Comparison of ENCODE assay signal across 23 cellular contexts in genomic region chr9:114887963-114888362, GRCh38. TPM values are rescaled to one million over a fixed set of nuclear protein-coding genes. Genes with fewer than 3 reads are reported as not detected.
DNase-seq lines count a peak whose midpoint lies in the region; ATAC-seq, FAIRE-seq and TF ChIP-seq lines count a peak whose summit lies in the region.
"Had no signal": no experiment of that assay in that cellular context is flagged by ENCODE, and none has a peak within 500 bp of the region (broad histone marks: within the 10 kb centered on the region; RNA-seq: fewer than 3 reads in every experiment).

No MANE protein-coding gene starts in this region.

- peaks cover 39% of the 10 kb centered on the region for H3K4me1 ChIP-seq in HepG2 (ENCODE audit: insufficient read depth, low read length)
- H3K4me1 ChIP-seq: HAP-1 had no signal

- H3K27ac Mint-ChIP-seq in WTC11: no peak overlapping the region
- H3K27ac Mint-ChIP-seq in nephron: peak overlapping the region in 2 of 3 experiments; percentile 48 to 58
- H3K27ac Mint-ChIP-seq: HFFc6 had no signal

- H3K9me3 Mint-ChIP-seq in WTC11 (peaks cover 13% of the 10 kb centered on the region), nephron (peaks cover 19% of the 10 kb centered on the region)

- CTCF ChIA-PET in WTC11 (lab: Charles Lee) (interaction anchor here (0.8 to 3.0 kb wide), 3 partner anchors 19 to 26 kb away, joined by 4 to 9 read pairs (median 4); no protein-coding TSS in a partner anchor), HepG2 (lab: Yijun Ruan, JAX; ENCODE audit: low intra/inter-chr PET ratio, low total read pairs) (no interaction called here)

- no peaks in the 10 kb centered on the region for H3K36me3 ChIP-seq in HepG2 (replicated peaks in 1 of 2; ENCODE audit: control insufficient read depth in 1 of 2, insufficient read depth in 2 of 2, low read length in 2 of 2)
- H3K36me3 ChIP-seq: HAP-1 had no signal

- TF ChIP-seq POLR2A in HepG2 (IDR thresholded peaks at IDR 0.05; ENCODE audit: insufficient read depth in 1 of 2, low read depth in 2 of 2, low read length in 2 of 2): no peak

- DNase-seq in WTC11 (ENCODE audit: low spot score) (no peak), HepG2 (ENCODE audit: low spot score) (no peak)
- DNase-seq in activated CD4-positive, alpha-beta T cell treated with anti-CD3 and anti-CD28 coated beads, Interleukin-2, amount 50 U/mL, for 48 hours: no peak
- DNase-seq in activated CD4-positive, CD25-positive, alpha-beta regulatory T cell treated with anti-CD3 and anti-CD28 coated beads, Interleukin-2, amount 50 U/mL, for 72 hours: no peak
- DNase-seq: C1 segment of cervical spinal cord; Calu3; CD4-positive, alpha-beta memory T cell; COR-L47; DMS79 treated with DMSO at 0.1 percent for 48 hours; GF-D8; GM23248; HFFc6 had no signal

- in situ Hi-C loops in HepG2 (cut with HindIII; ENCODE audit: extremely low pct_ligation_motif_present, low pct_unique_long_range_greater_than_20kb): no loop called here

- H3K4me1 Mint-ChIP-seq in WTC11: peaks cover 17% of the 10 kb centered on the region
- no peaks in the 10 kb centered on the region for H3K4me1 Mint-ChIP-seq in nephron

- no peaks in the 10 kb centered on the region for H3K27me3 Mint-ChIP-seq in WTC11 (ENCODE audit: low read depth)
- peaks cover 4% of the 10 kb centered on the region for H3K27me3 Mint-ChIP-seq in nephron (ENCODE audit: low read depth)
- H3K27me3 Mint-ChIP-seq: CD4-positive, alpha-beta memory T cell had no signal

- H3K79me2 ChIP-seq in HepG2 (ENCODE audit: insufficient read depth, low read length): no peaks in the 10 kb centered on the region

- TF ChIP-seq CTCF in WTC11 (IDR thresholded peaks at IDR 0.05): no peak
- no peak for TF ChIP-seq CTCF in HepG2 (CRISPR knock-in tag; IDR thresholded peaks at IDR 0.05)
- no peak for TF ChIP-seq CTCF in nephron (IDR thresholded peaks at IDR 0.05; ENCODE audit: unreplicated experiment in 3 of 3)

- H3K4me2 ChIP-seq in HepG2 (ENCODE audit: low read depth, low read length): no peak overlapping the region

- POLR2A ChIA-PET in WTC11 (lab: Charles Lee) (interaction anchor here (0.7 kb wide), 1 partner anchor 25 kb away, joined by 4 read pairs; no protein-coding TSS in a partner anchor), HepG2 (lab: Yijun Ruan, JAX) (no interaction called here)

- BruUV-seq in HepG2 (replicated peaks; lab: Mats Ljungman, UMichigan): no TSS peak

- H3K27ac ChIP-seq in HepG2 (ENCODE audit: extremely low read length, insufficient read depth, low read length): no peak overlapping the region
- H3K27ac ChIP-seq: GM23248 had no signal

- no peak for FAIRE-seq in HepG2 (lab: Jason Lieb, UNC)
- FAIRE-seq: GM12891, GM18507 had no signal

- no peak overlapping the region for H3K9ac ChIP-seq in HepG2 (ENCODE audit: insufficient read depth, low read depth, low read length)
- H3K9ac ChIP-seq: GM23248 had no signal

- intact Hi-C loops in HepG2 (cut with micrococcal nuclease; ENCODE audit: unreplicated experiment): no loop called here

- H4K20me1 ChIP-seq in HepG2 (ENCODE audit: insufficient read depth, low read length): no peaks in the 10 kb centered on the region

- 26% methylated on average over 2 of the region's 2 CpGs for WGBS in HepG2 (ENCODE audit: low lambda C conversion rate)

- peak in 1 of 2 experiments; percentile 54; a peak in 1 of 4 replicates for TF ChIP-seq EP300 in HepG2 (IDR thresholded peaks at IDR 0.05; ENCODE audit: low read depth in 2 of 2, low read length in 2 of 2)
- TF ChIP-seq EP300 in HepG2 (CRISPR knock-in tag; IDR thresholded peaks at IDR 0.05; ENCODE audit: borderline replicate concordance): no peak

- H3K27me3 ChIP-seq in HepG2 (ENCODE audit: control insufficient read depth in 1 of 2, insufficient read depth in 2 of 2, low read length in 2 of 2): no peaks in the 10 kb centered on the region

- no peak overlapping the region for H3K4me3 ChIP-seq in HepG2 (replicated peaks in 1 of 3; ENCODE audit: insufficient read depth in 1 of 3, low read depth in 2 of 3, low read length in 3 of 3)
- H3K4me3 ChIP-seq: GM23248, HAP-1 had no signal

- no peak for ATAC-seq in WTC11
- no peak; the same call in 2 of the 3 replicates for ATAC-seq in HepG2
- no peak for ATAC-seq in HG03039 (IDR thresholded peaks at IDR 0.05; ENCODE audit: unreplicated experiment)

- no peak overlapping the region for H2AFZ ChIP-seq in HepG2 (ENCODE audit: low read length)
- H2AFZ ChIP-seq: GM23248 had no signal

- no peaks in the 10 kb centered on the region for H3K9me3 ChIP-seq in HepG2 (ENCODE audit: low read length)
- H3K9me3 ChIP-seq: HAP-1 had no signal

- H3K36me3 Mint-ChIP-seq in WTC11 (no peaks in the 10 kb centered on the region; the same call in 1 of the 2 replicates), nephron (ENCODE audit: low read depth) (no peaks in the 10 kb centered on the region)

- no peak for TF ChIP-seq RAD21 in HepG2 (CRISPR knock-in tag; IDR thresholded peaks at IDR 0.05)

- H3K4me3 Mint-ChIP-seq in WTC11 (no peak overlapping the region), nephron (no peak overlapping the region)
- H3K4me3 Mint-ChIP-seq: HFFc6 had no signal

TF ChIP-seq in WTC11, 78 proteins besides CTCF, POLR2A, EP300 and RAD21:
- TF ChIP-seq AR (CRISPR knock-in tag; IDR thresholded peaks at IDR 0.05) (no peak), GABPB1 (CRISPR knock-in tag; IDR thresholded peaks at IDR 0.05) (peak; percentile 81)

TF ChIP-seq in HepG2, 621 proteins besides CTCF, POLR2A, EP300 and RAD21 (continues in another document):
- TF ChIP-seq ADNP (CRISPR knock-in tag; IDR thresholded peaks at IDR 0.05) (no peak), DBP (CRISPR knock-in tag; IDR thresholded peaks at IDR 0.05; ENCODE audit: not compliant biosample characterization) (no peak), PHF21A (CRISPR knock-in tag; IDR thresholded peaks at IDR 0.05) (no peak), ZNF121 (CRISPR knock-in tag; IDR thresholded peaks at IDR 0.05) (no peak), ZNF44 (CRISPR knock-in tag; IDR thresholded peaks at IDR 0.05) (no peak), FOXA1 (IDR thresholded peaks at IDR 0.05) (peak; percentile 47; the same call in 1 of the 2 replicates), FOXA1 (CRISPR knock-in tag; IDR thresholded peaks at IDR 0.05) (peak; percentile 77), GATAD2A (CRISPR knock-in tag; IDR thresholded peaks at IDR 0.05) (peak; percentile 61; the same call in 1 of the 2 replicates)

RNA-seq across cellular contexts. Expression of gene TNFSF8, which starts 42.4 kb away (rescaled TPM):
- total RNA-seq in WTC11 (2021): 0.25 TPM in 1 of 3 replicates, not detected in the others
- total RNA-seq in HepG2 (2016; rRNA removed; fragmentation: Illumina TruSeq; extraction: Trizol): not detected in 2 replicates
- total RNA-seq in HepG2 (2016; cell fraction: cytosol; rRNA removed; fragmentation: Illumina TruSeq; extraction: Trizol; ENCODE audit: low read depth): not detected in 2 replicates
- not detected in 2 replicates for total RNA-seq in HepG2 (2016; cell fraction: insoluble cytoplasmic fraction; rRNA removed; fragmentation: Illumina TruSeq; extraction: Trizol)
- total RNA-seq in HepG2 (2016; cell fraction: membrane; rRNA removed; fragmentation: Illumina TruSeq; extraction: Trizol): not detected in 2 replicates
- total RNA-seq in HepG2 (2016; cell fraction: nucleus; rRNA removed; fragmentation: Illumina TruSeq; extraction: Trizol): not detected in 2 replicates
- not detected in 2 replicates for polyA plus RNA-seq in HepG2 (2011; rRNA removed)
- polyA plus RNA-seq in HepG2 (2011; cell fraction: cytosol; rRNA removed): not detected in 2 replicates
- not detected in 2 replicates for polyA plus RNA-seq in HepG2 (2011; cell fraction: nucleus; rRNA removed)
- not detected in 2 replicates for polyA plus RNA-seq in HepG2 (2012)
- polyA plus RNA-seq in HepG2 (2016; cell fraction: cytosol; fragmentation: Illumina TruSeq; extraction: Trizol; ENCODE audit: low read depth): not detected in 2 replicates
- polyA plus RNA-seq in HepG2 (2016; cell fraction: insoluble cytoplasmic fraction; fragmentation: Illumina TruSeq; extraction: Trizol; ENCODE audit: low read depth): not detected in 2 replicates
- not detected in 2 replicates for polyA plus RNA-seq in HepG2 (2016; cell fraction: membrane; fragmentation: Illumina TruSeq; extraction: Trizol; ENCODE audit: low read depth)
- polyA plus RNA-seq in HepG2 (2016; cell fraction: nucleus; fragmentation: Illumina TruSeq; extraction: Trizol; ENCODE audit: insufficient read depth, low read depth): not detected in 2 replicates
- not detected in 2 replicates for polyA minus RNA-seq in HepG2 (2011; rRNA and poly(A)+ RNA removed; ENCODE audit: low replicate concordance)
- polyA minus RNA-seq in HepG2 (2011; cell fraction: cytosol; rRNA and poly(A)+ RNA removed): not detected in 2 replicates
- polyA minus RNA-seq in HepG2 (2011; cell fraction: nucleus; rRNA and poly(A)+ RNA removed): not detected in 2 replicates
- total RNA-seq: A172, A673, Calu3, Daoy, G401, GM23248, H4, HFFc6 had no signal
- polyA plus RNA-seq: BJ, GM23248 had no signal

Comparison
In these comparisons a context has a peak if more than half of its experiments do, and no peak if none do; other contexts are left out.
1. Of the 50 proteins assayed by ChIP-seq in both HepG2 and WTC11: peak only in HepG2: none; only in WTC11: GABPB1; in both: none; in neither: 48; mixed calls (peak in some experiments, not most) for 1.